29 cellular contexts compared by ENCODE assay signal in genomic region chr12:107631715-107632114, GRCh38.
"Had no signal": no experiment of that assay in that cellular context is flagged by ENCODE, and none has a peak within 500 bp of the region (broad histone marks: within the 10 kb centered on the region; RNA-seq: fewer than 3 reads in every experiment).

No MANE protein-coding gene starts in this region.

- DNase-seq: colonic mucosa; effector CD8-positive, alpha-beta T cell; foreskin melanocyte; glutamatergic neuron; heart right ventricle; hypothalamus; immature natural killer cell; islet precursor cell; kidney glomerular epithelial cell; mucosa of descending colon; naive B cell; pancreas; right lobe of liver; stimulated activated CD4-positive, alpha-beta T cell treated with anti-CD3 and anti-CD28 coated beads, Interleukin-15, amount 100 ng/mL, for 24 hours; stimulated activated CD4-positive, alpha-beta T cell treated with anti-CD3 and anti-CD28 coated beads, Interleukin-2, amount 100 ng/mL, for 48 hours; stimulated activated naive CD4-positive, alpha-beta T cell; stimulated activated naive CD8-positive, alpha-beta T cell treated with anti-CD3 and anti-CD28 coated beads, Interleukin-15, amount 100 ng/mL, for 72 hours; transverse colon; upper lobe of right lung; uterus had no signal

- H3K27me3 Mint-ChIP-seq: dendritic cell treated with granulocyte-macrophage colony-stimulating factor and Interleukin-4, amounts not matched to agents 40 ng/mL and 50 ng/mL, for 4 days; naive B cell; natural killer cell treated with Interleukin-12 subunit alpha and Interleukin-12 subunit beta and Interleukin-15 and Interleukin-18, amount 100 ng/mL, for 72 hours; stimulated activated naive CD8-positive, alpha-beta T cell treated with anti-CD3 and anti-CD28 coated beads, Interleukin-15, amount 100 ng/mL, for 72 hours had no signal

- ATAC-seq: heart right ventricle; mucosa of descending colon; stimulated activated naive CD8-positive, alpha-beta T cell treated with anti-CD3 and anti-CD28 coated beads, Interleukin-15, amount 100 ng/mL, for 72 hours; upper lobe of right lung had no signal

- H3K36me3 Mint-ChIP-seq: immature natural killer cell; memory B cell; mesothelial cell of epicardium; natural killer cell treated with Interleukin-12 subunit alpha and Interleukin-12 subunit beta and Interleukin-15 and Interleukin-18, amount 100 ng/mL, for 72 hours had no signal

- H3K27ac ChIP-seq: colonic mucosa, esophagus muscularis mucosa, heart right ventricle, neutrophil, pancreas, right lobe of liver, suprapubic skin, transverse colon, upper lobe of right lung, uterus had no signal

- H3K4me1 ChIP-seq: colonic mucosa, esophagus muscularis mucosa, heart right ventricle, pancreas, right lobe of liver, suprapubic skin, transverse colon, upper lobe of right lung, uterus had no signal

- H3K9me3 ChIP-seq: colonic mucosa, mucosa of descending colon, neutrophil, pancreas, right lobe of liver, suprapubic skin, transverse colon, upper lobe of right lung, uterus had no signal

- H3K27ac Mint-ChIP-seq: dendritic cell treated with granulocyte-macrophage colony-stimulating factor and Interleukin-4, amounts not matched to agents 40 ng/mL and 50 ng/mL, for 4 days; immature natural killer cell; memory B cell; mesothelial cell of epicardium; naive B cell; natural killer cell treated with Interleukin-12 subunit alpha and Interleukin-12 subunit beta and Interleukin-15 and Interleukin-18, amount 100 ng/mL, for 72 hours had no signal

- H3K4me3 Mint-ChIP-seq: dendritic cell treated with granulocyte-macrophage colony-stimulating factor and Interleukin-4, amounts not matched to agents 40 ng/mL and 50 ng/mL, for 4 days; immature natural killer cell; memory B cell; mesothelial cell of epicardium; naive B cell; natural killer cell treated with Interleukin-12 subunit alpha and Interleukin-12 subunit beta and Interleukin-15 and Interleukin-18, amount 100 ng/mL, for 72 hours; neural crest cell; stimulated activated naive CD8-positive, alpha-beta T cell treated with anti-CD3 and anti-CD28 coated beads, Interleukin-15, amount 100 ng/mL, for 72 hours had no signal

- H3K4me3 ChIP-seq: colonic mucosa, esophagus muscularis mucosa, heart right ventricle, lung, mucosa of descending colon, pancreas, right lobe of liver, suprapubic skin, transverse colon, upper lobe of right lung, uterus had no signal

- H3K4me1 Mint-ChIP-seq: immature natural killer cell; memory B cell; naive B cell; neural crest cell; stimulated activated naive CD8-positive, alpha-beta T cell treated with anti-CD3 and anti-CD28 coated beads, Interleukin-15, amount 100 ng/mL, for 72 hours had no signal

- H3K27me3 ChIP-seq: colonic mucosa, neutrophil, pancreas, right lobe of liver, suprapubic skin, transverse colon, upper lobe of right lung, uterus had no signal

- H3K36me3 ChIP-seq: colonic mucosa, esophagus muscularis mucosa, heart right ventricle, neutrophil, pancreas, right lobe of liver, transverse colon, upper lobe of right lung, uterus had no signal

- H3K9me3 Mint-ChIP-seq: immature natural killer cell; memory B cell; natural killer cell treated with Interleukin-12 subunit alpha and Interleukin-12 subunit beta and Interleukin-15 and Interleukin-18, amount 100 ng/mL, for 72 hours; neural crest cell; stimulated activated naive CD8-positive, alpha-beta T cell treated with anti-CD3 and anti-CD28 coated beads, Interleukin-15, amount 100 ng/mL, for 72 hours had no signal
